In genomic region chr1:213295860-213296259, GRCh38 we compare ENCODE assay signal across 21 cellular contexts.
"Had no signal": no experiment of that assay in that cellular context is flagged by ENCODE, and none has a peak within 500 bp of the region (broad histone marks: within the 10 kb centered on the region; RNA-seq: fewer than 3 reads in every experiment).

No MANE protein-coding gene starts in this region.

- H3K4me3 Mint-ChIP-seq: T-cell; T-helper 1 cell treated with Interleukin-12 subunit alpha and Interleukin-12 subunit beta and Interleukin-4 antibody, amounts not matched to agents 30 μg/mL and 1 μg/mL, for 36 hours had no signal

- H3K4me1 Mint-ChIP-seq: T-cell had no signal

- DNase-seq: Kasumi-1, NCI-H1092 treated with DMSO at 0.1 percent for 48 hours, NCI-H1436, NCI-H187, NCI-H2029, NCI-H2081 treated with DMSO at 0.1 percent for 48 hours, NCI-H2171, NCI-H226, NCI-H446, NCI-H510A, NCI-H524 treated with DMSO at 0.1 percent for 48 hours, NCI-H69, NCI-H774, Right ventricle myocardium superior, RPMI8226, SK-N-SH, SW 1271, T-cell had no signal

- H3K27ac ChIP-seq: KMS-11 had no signal

- H3K9me3 ChIP-seq: SK-N-SH had no signal

- H3K4me2 ChIP-seq: KMS-11, SK-N-SH had no signal

- FAIRE-seq: RCC 7860 had no signal

- H3K9ac ChIP-seq: KMS-11, SK-N-SH had no signal

- H3K27ac Mint-ChIP-seq: T-cell; T-helper 1 cell treated with Interleukin-12 subunit alpha and Interleukin-12 subunit beta and Interleukin-4 antibody, amounts not matched to agents 30 μg/mL and 1 μg/mL, for 36 hours had no signal

- ATAC-seq: T-cell had no signal
